In genomic region chr11:59898652-59899051, GRCh38 we compare ENCODE assay signal across 28 cellular contexts. TPM values are rescaled to one million over a fixed set of nuclear protein-coding genes. Genes with fewer than 3 reads are reported as not detected.
A peak's percentile ranks its signal among the peaks of the same experiment; 100 is the strongest.
DNase-seq lines count a peak whose midpoint lies in the region; ATAC-seq, FAIRE-seq and TF ChIP-seq lines count a peak whose summit lies in the region.
"Had no signal": no experiment of that assay in that cellular context is flagged by ENCODE, and none has a peak within 500 bp of the region (broad histone marks: within the 10 kb centered on the region; RNA-seq: fewer than 3 reads in every experiment).

No MANE protein-coding gene starts in this region.

- ATAC-seq in GM23338 (no peak), K562 (no peak), sciatic nerve (no peak), GM18861 (IDR thresholded peaks at IDR 0.05; ENCODE audit: unreplicated experiment) (no peak)
- ATAC-seq: CD8-positive, alpha-beta T cell; GM12878 had no signal

- H3K9me3 Mint-ChIP-seq in GM23338, result peaks cover 3% of the 10 kb centered on the region; the same call in 1 of the 3 replicates

- in situ Hi-C loops in K562 (cut with MboI), result no loop called here

- CTCF ChIA-PET in K562 (lab: Yijun Ruan, JAX; ENCODE audit: low intra/inter-chr PET ratio), result no interaction called here

- H3K4me2 ChIP-seq in GM23338 (no peak overlapping the region), K562 (ENCODE audit: insufficient read depth, low read length) (no peak overlapping the region)
- H3K4me2 ChIP-seq: SK-N-SH had no signal

- H3K36me3 Mint-ChIP-seq in GM23338 (ENCODE audit: low read depth), result no peaks in the 10 kb centered on the region
- H3K36me3 Mint-ChIP-seq: CD8-positive, alpha-beta T cell had no signal

- no peaks in the 10 kb centered on the region for H3F3A ChIP-seq in GM23338 (replicated peaks; ENCODE audit: low read depth)

- H3K4me3 ChIP-seq in GM23338 (no peak overlapping the region), K562 (no peak overlapping the region), vagina (no peak overlapping the region)
- H3K4me3 ChIP-seq: GM12878, HAP-1, MG63 had no signal

- no peaks in the 10 kb centered on the region; the same call in 1 of the 2 replicates for H3K9me2 ChIP-seq in GM23338 (ENCODE audit: insufficient read depth)
- H3K9me2 ChIP-seq: SK-N-SH had no signal

- H3K4me1 Mint-ChIP-seq in GM23338, result peaks cover 10% of the 10 kb centered on the region

- H4K20me1 ChIP-seq in GM23338 (replicated peaks; ENCODE audit: insufficient read depth) (no peaks in the 10 kb centered on the region), K562 (replicated peaks; ENCODE audit: control insufficient read depth, insufficient read depth, low read length) (no peaks in the 10 kb centered on the region)

- FAIRE-seq in K562 (lab: Jason Lieb, UNC), result no peak
- FAIRE-seq: GM12878 had no signal

- POLR2A ChIA-PET in K562 (lab: Yijun Ruan, JAX), result no interaction called here

- H3K27me3 Mint-ChIP-seq in GM23338 (ENCODE audit: insufficient read depth, low read depth, poor library complexity), result peaks cover 4% of the 10 kb centered on the region

- H3K79me2 ChIP-seq in GM23338 (replicated peaks; ENCODE audit: insufficient read depth), result no peaks in the 10 kb centered on the region
- H3K79me2 ChIP-seq in K562 (ENCODE audit: control insufficient read depth, insufficient read depth, low read length), result no peaks in the 10 kb centered on the region

- TF ChIP-seq CTCF in GM23338 (conservative IDR thresholded peaks at IDR 0.05; ENCODE audit: low read depth in 2 of 2) (no peak), K562 (IDR thresholded peaks at IDR 0.05 in 2 of 3, conservative IDR thresholded peaks at IDR 0.05 in 1 of 3; ENCODE audit: insufficient read depth in 2 of 3, low read depth in 1 of 3, low read length in 3 of 3) (no peak), vagina (IDR thresholded peaks at IDR 0.05) (no peak)

- peak overlapping the region; percentile 61; the same call in 1 of the 2 replicates for H2AFZ ChIP-seq in GM23338
- H2AFZ ChIP-seq in K562 (ENCODE audit: low read depth, low read length), result no peak overlapping the region

- H3K4me1 ChIP-seq in GM23338 (ENCODE audit: insufficient read depth) (no peaks in the 10 kb centered on the region; the same call in 1 of the 2 replicates), K562 (replicated peaks in 1 of 2; ENCODE audit: control insufficient read depth in 2 of 2, insufficient read depth in 2 of 2, low read length in 2 of 2) (peaks cover 0 to 4% of the 10 kb centered on the region in 2 experiments; a peak in 1 of 5 replicates), vagina (no peaks in the 10 kb centered on the region)

- no peak overlapping the region for H3K9ac ChIP-seq in K562 (ENCODE audit: insufficient read depth in 1 of 2, low read depth in 2 of 2, low read length in 2 of 2)
- H3K9ac ChIP-seq: SK-N-SH had no signal

- TF ChIP-seq EP300 in K562 (IDR thresholded peaks at IDR 0.05; ENCODE audit: low read length), result 0 out of 2 replicates have a peak, but pooled peaks have one; percentile 29

- H3K27me3 ChIP-seq in GM23338 (ENCODE audit: insufficient read depth) (no peaks in the 10 kb centered on the region), K562 (ENCODE audit: control insufficient read depth in 2 of 2, insufficient read depth in 2 of 2, low read length in 2 of 2) (no peaks in the 10 kb centered on the region), vagina (no peaks in the 10 kb centered on the region)
- H3K27me3 ChIP-seq: MG63 had no signal

- no peak overlapping the region for H3K4me3 Mint-ChIP-seq in GM23338
- H3K4me3 Mint-ChIP-seq: CD8-positive, alpha-beta T cell had no signal

- DNase-seq in A172 (ENCODE audit: low spot score), result peak; percentile 85
- no peak for DNase-seq in GM23338 (ENCODE audit: low spot score)
- peak; percentile 5 for DNase-seq in NCI-H460 (ENCODE audit: extremely low read depth, low read depth)
- DNase-seq in K562 (ENCODE audit: extremely low read depth in 1 of 4, low spot score in 3 of 4), result no peak
- DNase-seq in NCI-H774 (lab: John Stamatoyannopoulos, UW), result no peak
- no peak for DNase-seq in sciatic nerve (ENCODE audit: low spot score)
- DNase-seq in vagina (ENCODE audit: extremely low spot score in 2 of 2), result no peak
- DNase-seq: 8988T; AML-193; C1 segment of cervical spinal cord; Calu3; CD8-positive, alpha-beta T cell; DMS153; Kasumi-1; MG63; NCI-H1417; NCI-H1694 treated with DMSO at 0.1 percent for 48 hours; NCI-H226; NCI-H524; NCI-H82; Right ventricle myocardium superior; SK-N-SH had no signal

- 45% methylated on average over 7 of the region's 7 CpGs for WGBS in K562 (ENCODE audit: insufficient coverage, low coverage, missing lambda C conversion rate)

- H3K36me3 ChIP-seq in GM23338 (ENCODE audit: insufficient read depth), result no peaks in the 10 kb centered on the region; the same call in 1 of the 2 replicates
- H3K36me3 ChIP-seq in K562 (ENCODE audit: control insufficient read depth, insufficient read depth, low read length), result no peaks in the 10 kb centered on the region
- no peaks in the 10 kb centered on the region for H3K36me3 ChIP-seq in vagina
- H3K36me3 ChIP-seq: HAP-1, MG63 had no signal

- H3K27ac ChIP-seq in GM23338 (ENCODE audit: low read depth) (no peak overlapping the region), K562 (ENCODE audit: extremely low read depth, low read depth, low read length) (no peak overlapping the region), vagina (no peak overlapping the region)

- intact Hi-C loops in K562 (cut with micrococcal nuclease), result no loop called here
- intact Hi-C loops in sciatic nerve (cut with DNase I), result no loop called here
- intact Hi-C loops in vagina (cut with DNase I), result no loop called here

- H3K27ac Mint-ChIP-seq in GM23338, result no peak overlapping the region
- H3K27ac Mint-ChIP-seq: CD8-positive, alpha-beta T cell had no signal

- TF ChIP-seq RAD21 in K562 (CRISPR knock-in tag; conservative IDR thresholded peaks at IDR 0.05 in 1 of 2, IDR thresholded peaks at IDR 0.05 in 1 of 2), result no peak

- BruUV-seq in K562 (replicated peaks; lab: Mats Ljungman, UMichigan), result no TSS peak

- H3K9me3 ChIP-seq in K562 (replicated peaks; ENCODE audit: control insufficient read depth, insufficient read depth, low read depth, low read length) (no peaks in the 10 kb centered on the region), vagina (no peaks in the 10 kb centered on the region)
- H3K9me3 ChIP-seq: HAP-1, MG63, SK-N-SH had no signal

- no peak for TF ChIP-seq POLR2A in K562 (conservative IDR thresholded peaks at IDR 0.05)
- TF ChIP-seq POLR2A in vagina (IDR thresholded peaks at IDR 0.05), result no peak

- no peaks in the 10 kb centered on the region for H3K9me1 ChIP-seq in K562 (ENCODE audit: control insufficient read depth, insufficient read depth, low read length)

RNA-seq across cellular contexts. Expression of gene OOSP3, which starts 20.1 kb away (rescaled TPM):
- total RNA-seq in A172 (2014; rRNA removed; shearing (Covaris generic)), result not detected in 2 replicates
- not detected in 2 replicates for total RNA-seq in GM23338 (2014; rRNA removed; shearing (Covaris generic))
- 0.35 TPM in 1 of 2 replicates, not detected in the other for polyA plus RNA-seq in GM23338 (2016; fragmentation: Nextera tagmentation; extraction: Ambion mirVana)
- not detected in 2 replicates for total RNA-seq in NCI-H460 (2014; rRNA removed; shearing (Covaris generic))
- polyA plus RNA-seq in NCI-H460 (2014; cell fraction: nucleus; rRNA removed), result not detected in 2 replicates
- total RNA-seq in K562 (2011; cell fraction: chromatin; rRNA removed; ENCODE audit: low replicate concordance), result not detected in 2 replicates
- not detected in 2 replicates for total RNA-seq in K562 (2011; cell fraction: nucleolus; rRNA removed)
- total RNA-seq in K562 (2011; cell fraction: nucleoplasm; rRNA removed), result not detected in 2 replicates
- total RNA-seq in K562 (2014; rRNA removed), result not detected in 2 replicates
- total RNA-seq in K562 (2014; rRNA removed; fragmentation: Illumina TruSeq; extraction: Trizol), result not detected in 2 replicates
- not detected in 2 replicates for total RNA-seq in K562 (2015; rRNA removed; fragmentation: Illumina TruSeq; extraction: Trizol)
- not detected in 2 replicates for total RNA-seq in K562 (2021)
- polyA plus RNA-seq in K562 (2011; rRNA removed), result 0.09 and 0.15 TPM in 2 replicates
- 0.09 and 0.12 TPM in 2 replicates for polyA plus RNA-seq in K562 (2011; cell fraction: cytosol; rRNA removed)
- not detected in 2 replicates for polyA plus RNA-seq in K562 (2011; cell fraction: nucleus; rRNA removed)
- polyA plus RNA-seq in K562 (2012), result 0.28 TPM in 1 of 2 replicates, not detected in the other
- 0.21 TPM in 1 of 2 replicates, not detected in the other for polyA plus RNA-seq in K562 (2014; fragmentation: Illumina TruSeq; extraction: Trizol)
- under 1 TPM in 1 of 2 experiments, not detected in 1; 0.32 TPM for polyA plus RNA-seq in K562 (2014; fragmentation: Nextera tagmentation; extraction: Ambion mirVana)
- polyA plus RNA-seq in K562 (2014; rRNA removed), result 0.09 TPM in 1 of 2 replicates, not detected in the other
- polyA minus RNA-seq in K562 (2011; rRNA and poly(A)+ RNA removed), result not detected in 2 replicates
- polyA minus RNA-seq in K562 (2011; cell fraction: cytosol; rRNA and poly(A)+ RNA removed), result not detected in 2 replicates
- polyA minus RNA-seq in K562 (2011; cell fraction: nucleus; rRNA and poly(A)+ RNA removed), result not detected in 2 replicates
- total RNA-seq in sciatic nerve, result not detected
- not detected for total RNA-seq in vagina
- total RNA-seq: Calu3; CD8-positive, alpha-beta T cell; GM12878; Right ventricle myocardium superior; RPMI7951; T-helper 2 cell treated with Interferon-gamma antibody and Interleukin-4, amounts not matched to agents 100 ng/mL and 5 ng/mL, for 36 hours had no signal
- polyA plus RNA-seq: AG04450, SK-N-SH had no signal

RNA-seq across cellular contexts. Expression of gene TCN1, which starts 32.4 kb away (rescaled TPM):
- total RNA-seq in A172 (2014; rRNA removed; shearing (Covaris generic)), result 0.12 TPM in 1 of 2 replicates, not detected in the other
- total RNA-seq in GM23338 (2014; rRNA removed; shearing (Covaris generic)), result not detected in 2 replicates
- polyA plus RNA-seq in GM23338 (2016; fragmentation: Nextera tagmentation; extraction: Ambion mirVana), result not detected in 2 replicates
- not detected in 2 replicates for total RNA-seq in NCI-H460 (2014; rRNA removed; shearing (Covaris generic))
- polyA plus RNA-seq in NCI-H460 (2014; cell fraction: nucleus; rRNA removed), result not detected in 2 replicates
- 0.51 and 0.55 TPM in 2 replicates for total RNA-seq in K562 (2011; cell fraction: chromatin; rRNA removed; ENCODE audit: low replicate concordance)
- total RNA-seq in K562 (2011; cell fraction: nucleolus; rRNA removed), result 0.66 and 0.67 TPM in 2 replicates
- 1.1 and 1.2 TPM in 2 replicates for total RNA-seq in K562 (2011; cell fraction: nucleoplasm; rRNA removed)
- 3.8 TPM in 2 replicates for total RNA-seq in K562 (2014; rRNA removed)
- 7.1 and 8.0 TPM in 2 replicates for total RNA-seq in K562 (2014; rRNA removed; fragmentation: Illumina TruSeq; extraction: Trizol)
- 17.9 and 18.8 TPM in 2 replicates for total RNA-seq in K562 (2015; rRNA removed; fragmentation: Illumina TruSeq; extraction: Trizol)
- 4.6 and 6.6 TPM in 2 replicates for total RNA-seq in K562 (2021)
- 0.63 and 1.4 TPM in 2 replicates for polyA plus RNA-seq in K562 (2011; rRNA removed)
- polyA plus RNA-seq in K562 (2011; cell fraction: cytosol; rRNA removed), result 0.57 and 1.6 TPM in 2 replicates
- polyA plus RNA-seq in K562 (2011; cell fraction: nucleus; rRNA removed), result 0.46 and 0.94 TPM in 2 replicates
- polyA plus RNA-seq in K562 (2012), result 23.1 and 72.9 TPM in 2 replicates
- 9.5 and 10.4 TPM in 2 replicates for polyA plus RNA-seq in K562 (2014; fragmentation: Illumina TruSeq; extraction: Trizol)
- 10 to 100 TPM; 19.0 to 25.9 TPM for polyA plus RNA-seq in K562 (2014; fragmentation: Nextera tagmentation; extraction: Ambion mirVana)
- polyA plus RNA-seq in K562 (2014; rRNA removed), result 4.8 and 5.1 TPM in 2 replicates
- 0.74 and 1.6 TPM in 2 replicates for polyA minus RNA-seq in K562 (2011; rRNA and poly(A)+ RNA removed)
- 4.6 TPM in 1 of 2 replicates, not detected in the other for polyA minus RNA-seq in K562 (2011; cell fraction: cytosol; rRNA and poly(A)+ RNA removed)
- polyA minus RNA-seq in K562 (2011; cell fraction: nucleus; rRNA and poly(A)+ RNA removed), result 0.33 TPM in 1 of 2 replicates, not detected in the other
- total RNA-seq in sciatic nerve, result 1.3 TPM
- total RNA-seq in vagina, result 8.1 TPM
- total RNA-seq: CD8-positive, alpha-beta T cell; GM12878; Right ventricle myocardium superior; RPMI7951; T-helper 2 cell treated with Interferon-gamma antibody and Interleukin-4, amounts not matched to agents 100 ng/mL and 5 ng/mL, for 36 hours had no signal
- polyA plus RNA-seq: AG04450, GM12878 had no signal

RNA-seq across cellular contexts. Expression of gene OOSP1, which starts 39.6 kb away (rescaled TPM):
- total RNA-seq in A172 (2014; rRNA removed; shearing (Covaris generic)), result not detected in 2 replicates
- not detected in 2 replicates for total RNA-seq in GM23338 (2014; rRNA removed; shearing (Covaris generic))
- polyA plus RNA-seq in GM23338 (2016; fragmentation: Nextera tagmentation; extraction: Ambion mirVana) (not detected in 2 replicates), K562 (2011; rRNA removed) (0.14 and 0.20 TPM in 2 replicates), K562 (2014; fragmentation: Illumina TruSeq; extraction: Trizol) (0.30 and 0.61 TPM in 2 replicates), K562 (2014; fragmentation: Nextera tagmentation; extraction: Ambion mirVana) (1 to 10 TPM; 2.4 to 3.0 TPM), K562 (2014; rRNA removed) (0.56 and 2.3 TPM in 2 replicates)
- total RNA-seq in NCI-H460 (2014; rRNA removed; shearing (Covaris generic)), result not detected in 2 replicates
- not detected in 2 replicates for polyA plus RNA-seq in NCI-H460 (2014; cell fraction: nucleus; rRNA removed)
- not detected in 2 replicates for total RNA-seq in K562 (2011; cell fraction: chromatin; rRNA removed; ENCODE audit: low replicate concordance)
- not detected in 2 replicates for total RNA-seq in K562 (2011; cell fraction: nucleolus; rRNA removed)
- total RNA-seq in K562 (2011; cell fraction: nucleoplasm; rRNA removed), result not detected in 2 replicates
- total RNA-seq in K562 (2014; rRNA removed) (0.36 TPM in 1 of 2 replicates, not detected in the other), K562 (2014; rRNA removed; fragmentation: Illumina TruSeq; extraction: Trizol) (0.89 and 1.1 TPM in 2 replicates), K562 (2015; rRNA removed; fragmentation: Illumina TruSeq; extraction: Trizol) (0.30 and 0.58 TPM in 2 replicates), K562 (2021) (0.31 and 0.62 TPM in 2 replicates), sciatic nerve (not detected), vagina (not detected)
- polyA plus RNA-seq in K562 (2011; cell fraction: cytosol; rRNA removed), result 0.10 TPM in 1 of 2 replicates, not detected in the other
- 0.31 TPM in 1 of 2 replicates, not detected in the other for polyA plus RNA-seq in K562 (2011; cell fraction: nucleus; rRNA removed)
- 1.3 and 2.6 TPM in 2 replicates for polyA plus RNA-seq in K562 (2012)
- 0.36 TPM in 1 of 2 replicates, not detected in the other for polyA minus RNA-seq in K562 (2011; rRNA and poly(A)+ RNA removed)
- polyA minus RNA-seq in K562 (2011; cell fraction: cytosol; rRNA and poly(A)+ RNA removed), result not detected in 2 replicates
- not detected in 2 replicates for polyA minus RNA-seq in K562 (2011; cell fraction: nucleus; rRNA and poly(A)+ RNA removed)
- total RNA-seq: Calu3; CD8-positive, alpha-beta T cell; GM12878; Right ventricle myocardium superior; RPMI7951; T-helper 2 cell treated with Interferon-gamma antibody and Interleukin-4, amounts not matched to agents 100 ng/mL and 5 ng/mL, for 36 hours had no signal
- polyA plus RNA-seq: AG04450, GM12878, SK-N-SH had no signal

RNA-seq across cellular contexts. Expression of gene CBLIF, which starts 53.4 kb away (rescaled TPM):
- total RNA-seq in A172 (2014; rRNA removed; shearing (Covaris generic)), result not detected in 2 replicates
- not detected in 2 replicates for total RNA-seq in GM23338 (2014; rRNA removed; shearing (Covaris generic))
- polyA plus RNA-seq in GM23338 (2016; fragmentation: Nextera tagmentation; extraction: Ambion mirVana), result not detected in 2 replicates
- total RNA-seq in NCI-H460 (2014; rRNA removed; shearing (Covaris generic)), result not detected in 2 replicates
- polyA plus RNA-seq in NCI-H460 (2014; cell fraction: nucleus; rRNA removed), result not detected in 2 replicates
- not detected in 2 replicates for total RNA-seq in K562 (2011; cell fraction: chromatin; rRNA removed; ENCODE audit: low replicate concordance)
- 0.33 TPM in 1 of 2 replicates, not detected in the other for total RNA-seq in K562 (2011; cell fraction: nucleolus; rRNA removed)
- total RNA-seq in K562 (2011; cell fraction: nucleoplasm; rRNA removed), result not detected in 2 replicates
- 0.23 and 0.37 TPM in 2 replicates for total RNA-seq in K562 (2014; rRNA removed)
- total RNA-seq in K562 (2014; rRNA removed; fragmentation: Illumina TruSeq; extraction: Trizol), result 0.45 and 0.58 TPM in 2 replicates
- total RNA-seq in K562 (2015; rRNA removed; fragmentation: Illumina TruSeq; extraction: Trizol), result 0.40 and 0.53 TPM in 2 replicates
- total RNA-seq in K562 (2021), result 0.62 and 0.72 TPM in 2 replicates
- 0.07 and 0.11 TPM in 2 replicates for polyA plus RNA-seq in K562 (2011; rRNA removed)
- 0.24 TPM in 1 of 2 replicates, not detected in the other for polyA plus RNA-seq in K562 (2011; cell fraction: cytosol; rRNA removed)
- polyA plus RNA-seq in K562 (2011; cell fraction: nucleus; rRNA removed), result 0.40 TPM in 1 of 2 replicates, not detected in the other
- 0.14 and 0.20 TPM in 2 replicates for polyA plus RNA-seq in K562 (2012)
- polyA plus RNA-seq in K562 (2014; fragmentation: Illumina TruSeq; extraction: Trizol), result 0.58 and 0.76 TPM in 2 replicates
- under 1 TPM; 0.39 to 0.83 TPM for polyA plus RNA-seq in K562 (2014; fragmentation: Nextera tagmentation; extraction: Ambion mirVana)
- 0.49 and 0.54 TPM in 2 replicates for polyA plus RNA-seq in K562 (2014; rRNA removed)
- polyA minus RNA-seq in K562 (2011; rRNA and poly(A)+ RNA removed), result 0.35 TPM in 1 of 2 replicates, not detected in the other
- not detected in 2 replicates for polyA minus RNA-seq in K562 (2011; cell fraction: cytosol; rRNA and poly(A)+ RNA removed)
- not detected in 2 replicates for polyA minus RNA-seq in K562 (2011; cell fraction: nucleus; rRNA and poly(A)+ RNA removed)
- total RNA-seq in sciatic nerve, result not detected
- total RNA-seq in vagina, result not detected
- total RNA-seq: Calu3; CD8-positive, alpha-beta T cell; GM12878; Right ventricle myocardium superior; RPMI7951; T-helper 2 cell treated with Interferon-gamma antibody and Interleukin-4, amounts not matched to agents 100 ng/mL and 5 ng/mL, for 36 hours had no signal
- polyA plus RNA-seq: AG04450, GM12878, SK-N-SH had no signal

Comparison
In these comparisons a context has a peak if more than half of its experiments do, and no peak if none do; other contexts are left out.
1. DNase-seq: peak in A172 (single experiment) and NCI-H460 (single experiment); none in GM23338 (single experiment), K562 (0 of 4), NCI-H774 (single experiment), sciatic nerve (single experiment) and vagina (0 of 2).